Comparison of ENCODE assay signal across 14 cellular contexts in the genomic region with DNA sequence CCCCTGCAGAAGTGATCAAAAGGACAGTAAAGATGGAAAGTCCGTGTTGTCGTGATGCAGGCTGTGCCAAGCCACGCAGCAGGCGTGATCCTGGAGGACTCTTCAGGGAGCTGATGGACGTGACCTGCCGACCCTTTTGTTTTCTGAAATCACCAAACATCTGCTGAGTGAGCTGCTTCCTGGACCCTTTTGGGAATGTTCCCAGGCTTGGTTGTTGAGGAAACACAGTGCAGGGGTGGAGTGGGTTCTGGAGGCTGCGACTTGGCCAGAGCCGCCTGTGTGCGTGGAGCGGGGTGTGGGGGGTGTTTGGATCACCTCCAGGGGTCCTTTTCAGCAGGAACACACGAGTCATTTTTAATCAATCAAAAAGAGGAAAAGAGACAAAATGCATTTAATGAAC. TPM values are rescaled to one million over a fixed set of nuclear protein-coding genes. Genes with fewer than 3 reads are reported as not detected.
DNase-seq lines count a peak whose midpoint lies in the region; ATAC-seq and TF ChIP-seq lines count a peak whose summit lies in the region.
"Had no signal": no experiment of that assay in that cellular context is flagged by ENCODE, and none has a peak within 500 bp of the region (broad histone marks: within the 10 kb centered on the region; RNA-seq: fewer than 3 reads in every experiment).

No MANE protein-coding gene starts in this region.

- H3K4me1 Mint-ChIP-seq in Calu3 (ENCODE audit: low read depth, unreplicated experiment) (peaks cover 7% of the 10 kb centered on the region), nephron progenitor cell (peaks cover 41% of the 10 kb centered on the region)

- H3K4me3 Mint-ChIP-seq in Calu3 (ENCODE audit: low read depth, unreplicated experiment) (peak overlapping the region; percentile 22), nephron progenitor cell (peak overlapping the region; percentile 24)
- H3K4me3 Mint-ChIP-seq: stimulated activated naive B cell treated with anti-CD40 and anti-IgM and Interleukin-4, amounts not matched to agents 10 μg/mL and 1 μg/mL and 100 μg/mL, for 72 hours had no signal

- CTCF ChIA-PET in Calu3 (lab: Charles Lee) = interaction anchor here (0.6 kb wide), 1 partner anchor 206 kb away, joined by 3 read pairs; no protein-coding TSS in a partner anchor

- H3K27ac Mint-ChIP-seq in Calu3 (ENCODE audit: unreplicated experiment) (no peak overlapping the region), nephron progenitor cell (peak overlapping the region; percentile 81)
- H3K27ac Mint-ChIP-seq: stimulated activated naive B cell treated with anti-CD40 and anti-IgM and Interleukin-4, amounts not matched to agents 10 μg/mL and 1 μg/mL and 100 μg/mL, for 72 hours had no signal

- no peak for DNase-seq in Calu3
- peak; percentile 65 for DNase-seq in Right ventricle myocardium superior
- DNase-seq in nephron progenitor cell = no peak
- DNase-seq in RPMI8226 = no peak
- DNase-seq: activated naive CD4-positive, alpha-beta T cell treated with anti-CD3 and anti-CD28 coated beads, Interleukin-2, amount 50 U/mL, for 16 hours; DND-41; SHP77; stimulated activated CD4-positive, alpha-beta T cell treated with anti-CD3 and anti-CD28 coated beads, Interleukin-2, amount 100 ng/mL, for 48 hours; stimulated activated naive B cell treated with anti-CD40 and anti-IgM and Interleukin-4, amounts not matched to agents 10 μg/mL and 1 μg/mL and 100 μg/mL, for 72 hours had no signal

- peak overlapping the region; percentile 70 for H3K27ac ChIP-seq in VCaP

- no peak for TF ChIP-seq CTCF in Calu3 (IDR thresholded peaks at IDR 0.05; ENCODE audit: unreplicated experiment)
- no peak for TF ChIP-seq CTCF in VCaP (conservative IDR thresholded peaks at IDR 0.05)
- no peak for TF ChIP-seq CTCF in nephron progenitor cell (IDR thresholded peaks at IDR 0.05)

- H3K36me3 Mint-ChIP-seq in Calu3 (ENCODE audit: insufficient read depth, unreplicated experiment) = no peaks in the 10 kb centered on the region
- H3K36me3 Mint-ChIP-seq in nephron progenitor cell (ENCODE audit: low read depth) = no peaks in the 10 kb centered on the region
- H3K36me3 Mint-ChIP-seq: stimulated activated naive B cell treated with anti-CD40 and anti-IgM and Interleukin-4, amounts not matched to agents 10 μg/mL and 1 μg/mL and 100 μg/mL, for 72 hours had no signal

- no TSS peak for BruUV-seq in Calu3 (replicated peaks; lab: Mats Ljungman, UMichigan)

- intact Hi-C loops in Calu3 (cut with micrococcal nuclease; ENCODE audit: unreplicated experiment) = no loop called here
- intact Hi-C loops in Right ventricle myocardium superior (cut with DNase I) = no loop called here

- H3K27me3 Mint-ChIP-seq in Calu3 (ENCODE audit: unreplicated experiment) (peaks cover 42% of the 10 kb centered on the region), nephron progenitor cell (ENCODE audit: low read depth, poor library complexity) (peaks cover 8% of the 10 kb centered on the region)

- peak; percentile 61 for ATAC-seq in Right ventricle myocardium superior (ENCODE audit: poor library complexity)
- ATAC-seq in GM18909 (IDR thresholded peaks at IDR 0.05; ENCODE audit: poor library complexity, unreplicated experiment) = no peak
- no peak for ATAC-seq in GM21717 (IDR thresholded peaks at IDR 0.05; ENCODE audit: unreplicated experiment)
- no peak for ATAC-seq in GM21528 (IDR thresholded peaks at IDR 0.05; ENCODE audit: low FRiP score, unreplicated experiment)
- ATAC-seq: HCT116; stimulated activated naive B cell treated with anti-CD40 and anti-IgM and Interleukin-4, amounts not matched to agents 10 μg/mL and 1 μg/mL and 100 μg/mL, for 72 hours had no signal

- H3K9me3 Mint-ChIP-seq in Calu3 (ENCODE audit: low read depth, unreplicated experiment) (peaks cover 4% of the 10 kb centered on the region), nephron progenitor cell (no peaks in the 10 kb centered on the region)
- H3K9me3 Mint-ChIP-seq: stimulated activated naive B cell treated with anti-CD40 and anti-IgM and Interleukin-4, amounts not matched to agents 10 μg/mL and 1 μg/mL and 100 μg/mL, for 72 hours had no signal

RNA-seq across cellular contexts. Expression of a gene that starts 15.4 kb away (rescaled TPM):
- total RNA-seq in Calu3 (2022) (5.7 and 5.8 TPM in 2 replicates), Right ventricle myocardium superior (14.1 TPM)

RNA-seq across cellular contexts. Expression of a gene that starts 33.3 kb away (rescaled TPM):
- total RNA-seq in Calu3 (2022) (15.7 and 20.5 TPM in 2 replicates), Right ventricle myocardium superior (4.5 TPM)

RNA-seq across cellular contexts. Expression of a gene that starts 33.6 kb away (rescaled TPM):
- 38.4 and 40.4 TPM in 2 replicates for total RNA-seq in Calu3 (2022)
- 32.4 TPM for total RNA-seq in Right ventricle myocardium superior
